17 cellular contexts compared by ENCODE assay signal in genomic region chrX:46477435-46477834, GRCh38.
A peak's percentile ranks its signal among the peaks of the same experiment; 100 is the strongest.
DNase-seq lines count a peak whose midpoint lies in the region; ATAC-seq and TF ChIP-seq lines count a peak whose summit lies in the region.
"Had no signal": no experiment of that assay in that cellular context is flagged by ENCODE, and none has a peak within 500 bp of the region (broad histone marks: within the 10 kb centered on the region; RNA-seq: fewer than 3 reads in every experiment).

No MANE protein-coding gene starts in this region.

- TF ChIP-seq RAD21 in IMR-90 (IDR thresholded peaks at IDR 0.05; ENCODE audit: low read length): no peak

- in situ Hi-C loops in IMR-90 (cut with MboI; ENCODE audit: low sequenced_read_pairs): no loop called here
- in situ Hi-C loops in KBM-7 (cut with MboI; ENCODE audit: low pct_unique_long_range_greater_than_20kb, low sequenced_read_pairs): no loop called here

- H4K5ac ChIP-seq in IMR-90 (ENCODE audit: low read depth, low read length): no peak overlapping the region

- H2AK9ac ChIP-seq in IMR-90 (replicated peaks; ENCODE audit: low read depth, low read length, poor library complexity): no peak overlapping the region

- no peak overlapping the region for H3K56ac ChIP-seq in IMR-90 (ENCODE audit: extremely low read depth, insufficient read depth, low read length)

- H2AK5ac ChIP-seq in IMR-90 (ENCODE audit: low read depth, low read length): no peak overlapping the region

- H3K4me1 ChIP-seq in IMR-90 (ENCODE audit: control insufficient read depth, insufficient read depth, low read length): no peaks in the 10 kb centered on the region

- H3K9me1 ChIP-seq in IMR-90 (ENCODE audit: insufficient read depth, low read length): no peaks in the 10 kb centered on the region

- POLR2A ChIA-PET in IMR-90 (lab: Charles Lee; ENCODE audit: unreplicated experiment): interaction anchor here (0.6 kb wide), 1 partner anchor 19 kb away, joined by 3 read pairs; no protein-coding TSS in a partner anchor

- no peak for TF ChIP-seq CTCF in IMR-90 (conservative IDR thresholded peaks at IDR 0.05; ENCODE audit: low read depth, low read length)

- dilution Hi-C loops in IMR-90 (cut with HindIII; ENCODE audit: low sequenced_read_pairs, unreplicated experiment): no loop called here

- no peaks in the 10 kb centered on the region for H3K27me3 ChIP-seq in IMR-90 (ENCODE audit: control insufficient read depth, insufficient read depth, low read length)

- H3K27ac ChIP-seq in IMR-90 (ENCODE audit: insufficient read depth, low read length): no peak overlapping the region

- H3K36me3 ChIP-seq in IMR-90 (ENCODE audit: control insufficient read depth, insufficient read depth, low read length): 0 out of 2 replicates have a peak, but pooled peaks cover 2% of the 10 kb centered on the region

- no peaks in the 10 kb centered on the region for H4K20me1 ChIP-seq in IMR-90 (ENCODE audit: insufficient read depth, low read length)

- WGBS in IMR-90 (ENCODE audit: extremely low coverage in 2 of 2, insufficient read length in 1 of 2), 2 experiments: 27% methylated on average over 2 of the region's 2 CpGs; no CpG with 5 or more reads in 1 of the 2 experiments

- H3K9me3 ChIP-seq in IMR-90 (ENCODE audit: control insufficient read depth, insufficient read depth, low read length): peaks cover 9% of the 10 kb centered on the region

- H3K18ac ChIP-seq in IMR-90 (ENCODE audit: low read depth, low read length): no peak overlapping the region

- no peak overlapping the region for H2BK15ac ChIP-seq in IMR-90 (ENCODE audit: low read depth, low read length)

- no peak overlapping the region for H2BK5ac ChIP-seq in IMR-90 (ENCODE audit: low read depth, low read length, poor library complexity, severe bottlenecking)

- CTCF ChIA-PET in IMR-90 (lab: Yijun Ruan, JAX): no interaction called here

- no peak overlapping the region for H3K14ac ChIP-seq in IMR-90 (replicated peaks; ENCODE audit: low read depth, low read length)

- ATAC-seq in IMR-90 (ENCODE audit: low read depth) (no peak), Right ventricle myocardium superior (ENCODE audit: poor library complexity) (no peak)
- ATAC-seq: Panc1 had no signal

- no peak overlapping the region for H2BK120ac ChIP-seq in IMR-90 (ENCODE audit: low read depth, low read length)

- no peak overlapping the region for H4K8ac ChIP-seq in IMR-90 (ENCODE audit: low read depth in 2 of 2, low read length in 2 of 2)

- intact Hi-C loops in IMR-90 (cut with micrococcal nuclease) (no loop called here), Right ventricle myocardium superior (cut with DNase I) (no loop called here)

- H3K79me1 ChIP-seq in IMR-90 (ENCODE audit: low read depth in 1 of 2, low read length in 2 of 2): no peaks in the 10 kb centered on the region

- peak; percentile 25 for DNase-seq in IMR-90
- DNase-seq in dermis blood vessel endothelial cell: peak; percentile 61
- peak; percentile 3 for DNase-seq in foreskin melanocyte
- peak; percentile 2 for DNase-seq in renal cortical epithelial cell (ENCODE audit: low read depth)
- no peak for DNase-seq in Right ventricle myocardium superior
- no peak for DNase-seq in activated CD4-positive, alpha-beta T cell treated with anti-CD3 and anti-CD28 coated beads, Interleukin-2, amount 50 U/mL, for 4 hours
- DNase-seq in KBM-7: no peak
- DNase-seq in activated CD8-positive, alpha-beta memory T cell treated with anti-CD3 and anti-CD28 coated beads, Interleukin-2, amount 50 U/mL, for 4 hours: no peak
- DNase-seq: DMS79 treated with DMSO at 0.1 percent for 48 hours, HFFc6, KG1, NCI-H1092 treated with DMSO at 0.1 percent for 48 hours, NCI-H1694, NCI-H446 treated with DMSO at 0.1 percent for 48 hours, NCI-H82, SHP77 had no signal

- no peak overlapping the region for H3K9ac ChIP-seq in IMR-90 (ENCODE audit: low read depth, low read length)

- H2BK20ac ChIP-seq in IMR-90 (ENCODE audit: low read depth, low read length): no peak overlapping the region

- no peak overlapping the region for H3K23ac ChIP-seq in IMR-90 (ENCODE audit: low read depth, low read length)

- H2AFZ ChIP-seq in IMR-90 (replicated peaks; ENCODE audit: low read length, poor library complexity): no peak overlapping the region

- H3K4me2 ChIP-seq in IMR-90 (ENCODE audit: low read depth, low read length): no peak overlapping the region

- no peak overlapping the region for H3K4ac ChIP-seq in IMR-90 (ENCODE audit: low read depth, low read length)

- H3K4me3 ChIP-seq in IMR-90 (ENCODE audit: insufficient read depth, low read depth, low read length): no peak overlapping the region

- TF ChIP-seq POLR2A in IMR-90 (IDR thresholded peaks at IDR 0.05; ENCODE audit: low read depth, low read length): no peak

- BruUV-seq in IMR-90 (replicated peaks; lab: Mats Ljungman, UMichigan): no TSS peak

- H4K91ac ChIP-seq in IMR-90 (ENCODE audit: insufficient read depth, low read depth, low read length): no peak overlapping the region

TF ChIP-seq in IMR-90, 13 proteins besides CTCF, POLR2A, EP300 and RAD21:
- no peak for TF ChIP-seq MXI1 (IDR thresholded peaks at IDR 0.05; ENCODE audit: borderline replicate concordance, low read depth, low read length)
- no peak for TF ChIP-seq ELK1 (IDR thresholded peaks at IDR 0.05; ENCODE audit: borderline replicate concordance, low read depth, low read length)
- TF ChIP-seq RCOR1 (IDR thresholded peaks at IDR 0.05; ENCODE audit: insufficient replicate concordance, low read length): no peak
- no peak for TF ChIP-seq FOS (IDR thresholded peaks at IDR 0.05; ENCODE audit: low read depth, low read length)
- TF ChIP-seq SMC3 (IDR thresholded peaks at IDR 0.05; ENCODE audit: low read depth, low read length): no peak
- no peak for TF ChIP-seq USF2 (IDR thresholded peaks at IDR 0.05; ENCODE audit: low read depth, low read length)
- TF ChIP-seq NFE2L2 (IDR thresholded peaks at IDR 0.05; ENCODE audit: low read depth, low read length): no peak
- TF ChIP-seq CHD1 (IDR thresholded peaks at IDR 0.05; ENCODE audit: low read depth, low read length): no peak
- no peak for TF ChIP-seq RFX5 (IDR thresholded peaks at IDR 0.05; ENCODE audit: low read depth, low read length)
- no peak for TF ChIP-seq CEBPB (IDR thresholded peaks at IDR 0.05; ENCODE audit: low read depth, low read length)
- TF ChIP-seq MAZ (IDR thresholded peaks at IDR 0.05; ENCODE audit: borderline replicate concordance, low read depth, low read length): no peak
- TF ChIP-seq MAFK (IDR thresholded peaks at IDR 0.05; ENCODE audit: low read depth, low read length): no peak
- TF ChIP-seq BHLHE40 (IDR thresholded peaks at IDR 0.05; ENCODE audit: low read depth, low read length): no peak

Comparison
In these comparisons a context has a peak if more than half of its experiments do, and no peak if none do; other contexts are left out.
1. DNase-seq: peak in IMR-90 (single experiment), dermis blood vessel endothelial cell (single experiment), foreskin melanocyte (single experiment) and renal cortical epithelial cell (single experiment); none in Right ventricle myocardium superior (single experiment), activated CD4-positive, alpha-beta T cell treated with anti-CD3 and anti-CD28 coated beads, Interleukin-2, amount 50 U/mL, for 4 hours (0 of 2), KBM-7 (single experiment) and activated CD8-positive, alpha-beta memory T cell treated with anti-CD3 and anti-CD28 coated beads, Interleukin-2, amount 50 U/mL, for 4 hours (single experiment).